In the genomic region with DNA sequence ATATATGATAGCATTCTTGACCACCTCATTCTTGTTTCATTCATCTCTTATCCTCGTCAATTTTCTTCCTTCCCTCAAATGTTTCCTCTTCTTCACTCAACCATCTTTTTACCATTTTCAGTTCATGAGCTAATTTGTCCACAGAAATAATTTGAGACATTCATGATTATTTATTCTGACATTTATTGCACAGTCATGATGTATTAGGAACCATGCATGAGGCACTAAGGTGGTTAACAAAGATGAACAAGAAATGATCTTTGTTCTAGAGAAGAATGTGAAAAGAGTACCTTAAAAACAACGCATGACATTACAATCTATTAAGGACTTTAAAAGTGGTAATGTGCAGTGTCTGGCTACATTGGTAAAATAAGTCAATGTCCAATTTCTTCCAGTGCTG, we compare ENCODE assay signal across 1 cellular context.
A peak's percentile ranks its signal among the peaks of the same experiment; 100 is the strongest.
TF ChIP-seq lines count a peak whose summit lies in the region.

No MANE protein-coding gene starts in this region.

TF ChIP-seq in K562, 482 proteins besides CTCF, POLR2A, EP300 and RAD21 (continued from another document):
- TF ChIP-seq, protein P1, sequence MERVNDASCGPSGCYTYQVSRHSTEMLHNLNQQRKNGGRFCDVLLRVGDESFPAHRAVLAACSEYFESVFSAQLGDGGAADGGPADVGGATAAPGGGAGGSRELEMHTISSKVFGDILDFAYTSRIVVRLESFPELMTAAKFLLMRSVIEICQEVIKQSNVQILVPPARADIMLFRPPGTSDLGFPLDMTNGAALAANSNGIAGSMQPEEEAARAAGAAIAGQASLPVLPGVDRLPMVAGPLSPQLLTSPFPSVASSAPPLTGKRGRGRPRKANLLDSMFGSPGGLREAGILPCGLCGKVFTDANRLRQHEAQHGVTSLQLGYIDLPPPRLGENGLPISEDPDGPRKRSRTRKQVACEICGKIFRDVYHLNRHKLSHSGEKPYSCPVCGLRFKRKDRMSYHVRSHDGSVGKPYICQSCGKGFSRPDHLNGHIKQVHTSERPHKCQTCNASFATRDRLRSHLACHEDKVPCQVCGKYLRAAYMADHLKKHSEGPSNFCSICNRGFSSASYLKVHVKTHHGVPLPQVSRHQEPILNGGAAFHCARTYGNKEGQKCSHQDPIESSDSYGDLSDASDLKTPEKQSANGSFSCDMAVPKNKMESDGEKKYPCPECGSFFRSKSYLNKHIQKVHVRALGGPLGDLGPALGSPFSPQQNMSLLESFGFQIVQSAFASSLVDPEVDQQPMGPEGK (CRISPR knock-in tag; IDR thresholded peaks at IDR 0.05; ENCODE audit: borderline replicate concordance), result no peak
- TF ChIP-seq NFE2L1 (tag; IDR thresholded peaks at IDR 0.05; ENCODE audit: borderline replicate concordance, low read depth) (peak; percentile 24; the same call in 1 of the 2 replicates), ZBTB7A (IDR thresholded peaks at IDR 0.05; ENCODE audit: borderline replicate concordance, control insufficient read depth, low read depth, low read length) (no peak), MECOM (CRISPR knock-in tag; IDR thresholded peaks at IDR 0.05) (no peak)
- TF ChIP-seq, protein P2, sequence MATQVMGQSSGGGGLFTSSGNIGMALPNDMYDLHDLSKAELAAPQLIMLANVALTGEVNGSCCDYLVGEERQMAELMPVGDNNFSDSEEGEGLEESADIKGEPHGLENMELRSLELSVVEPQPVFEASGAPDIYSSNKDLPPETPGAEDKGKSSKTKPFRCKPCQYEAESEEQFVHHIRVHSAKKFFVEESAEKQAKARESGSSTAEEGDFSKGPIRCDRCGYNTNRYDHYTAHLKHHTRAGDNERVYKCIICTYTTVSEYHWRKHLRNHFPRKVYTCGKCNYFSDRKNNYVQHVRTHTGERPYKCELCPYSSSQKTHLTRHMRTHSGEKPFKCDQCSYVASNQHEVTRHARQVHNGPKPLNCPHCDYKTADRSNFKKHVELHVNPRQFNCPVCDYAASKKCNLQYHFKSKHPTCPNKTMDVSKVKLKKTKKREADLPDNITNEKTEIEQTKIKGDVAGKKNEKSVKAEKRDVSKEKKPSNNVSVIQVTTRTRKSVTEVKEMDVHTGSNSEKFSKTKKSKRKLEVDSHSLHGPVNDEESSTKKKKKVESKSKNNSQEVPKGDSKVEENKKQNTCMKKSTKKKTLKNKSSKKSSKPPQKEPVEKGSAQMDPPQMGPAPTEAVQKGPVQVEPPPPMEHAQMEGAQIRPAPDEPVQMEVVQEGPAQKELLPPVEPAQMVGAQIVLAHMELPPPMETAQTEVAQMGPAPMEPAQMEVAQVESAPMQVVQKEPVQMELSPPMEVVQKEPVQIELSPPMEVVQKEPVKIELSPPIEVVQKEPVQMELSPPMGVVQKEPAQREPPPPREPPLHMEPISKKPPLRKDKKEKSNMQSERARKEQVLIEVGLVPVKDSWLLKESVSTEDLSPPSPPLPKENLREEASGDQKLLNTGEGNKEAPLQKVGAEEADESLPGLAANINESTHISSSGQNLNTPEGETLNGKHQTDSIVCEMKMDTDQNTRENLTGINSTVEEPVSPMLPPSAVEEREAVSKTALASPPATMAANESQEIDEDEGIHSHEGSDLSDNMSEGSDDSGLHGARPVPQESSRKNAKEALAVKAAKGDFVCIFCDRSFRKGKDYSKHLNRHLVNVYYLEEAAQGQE (CRISPR knock-in tag; IDR thresholded peaks at IDR 0.05; ENCODE audit: low read depth), result no peak
- TF ChIP-seq, protein P3, sequence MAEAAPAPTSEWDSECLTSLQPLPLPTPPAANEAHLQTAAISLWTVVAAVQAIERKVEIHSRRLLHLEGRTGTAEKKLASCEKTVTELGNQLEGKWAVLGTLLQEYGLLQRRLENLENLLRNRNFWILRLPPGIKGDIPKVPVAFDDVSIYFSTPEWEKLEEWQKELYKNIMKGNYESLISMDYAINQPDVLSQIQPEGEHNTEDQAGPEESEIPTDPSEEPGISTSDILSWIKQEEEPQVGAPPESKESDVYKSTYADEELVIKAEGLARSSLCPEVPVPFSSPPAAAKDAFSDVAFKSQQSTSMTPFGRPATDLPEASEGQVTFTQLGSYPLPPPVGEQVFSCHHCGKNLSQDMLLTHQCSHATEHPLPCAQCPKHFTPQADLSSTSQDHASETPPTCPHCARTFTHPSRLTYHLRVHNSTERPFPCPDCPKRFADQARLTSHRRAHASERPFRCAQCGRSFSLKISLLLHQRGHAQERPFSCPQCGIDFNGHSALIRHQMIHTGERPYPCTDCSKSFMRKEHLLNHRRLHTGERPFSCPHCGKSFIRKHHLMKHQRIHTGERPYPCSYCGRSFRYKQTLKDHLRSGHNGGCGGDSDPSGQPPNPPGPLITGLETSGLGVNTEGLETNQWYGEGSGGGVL (CRISPR knock-in tag; IDR thresholded peaks at IDR 0.05), result no peak
